Comparison of ENCODE assay signal across 8 cellular contexts in the genomic region with DNA sequence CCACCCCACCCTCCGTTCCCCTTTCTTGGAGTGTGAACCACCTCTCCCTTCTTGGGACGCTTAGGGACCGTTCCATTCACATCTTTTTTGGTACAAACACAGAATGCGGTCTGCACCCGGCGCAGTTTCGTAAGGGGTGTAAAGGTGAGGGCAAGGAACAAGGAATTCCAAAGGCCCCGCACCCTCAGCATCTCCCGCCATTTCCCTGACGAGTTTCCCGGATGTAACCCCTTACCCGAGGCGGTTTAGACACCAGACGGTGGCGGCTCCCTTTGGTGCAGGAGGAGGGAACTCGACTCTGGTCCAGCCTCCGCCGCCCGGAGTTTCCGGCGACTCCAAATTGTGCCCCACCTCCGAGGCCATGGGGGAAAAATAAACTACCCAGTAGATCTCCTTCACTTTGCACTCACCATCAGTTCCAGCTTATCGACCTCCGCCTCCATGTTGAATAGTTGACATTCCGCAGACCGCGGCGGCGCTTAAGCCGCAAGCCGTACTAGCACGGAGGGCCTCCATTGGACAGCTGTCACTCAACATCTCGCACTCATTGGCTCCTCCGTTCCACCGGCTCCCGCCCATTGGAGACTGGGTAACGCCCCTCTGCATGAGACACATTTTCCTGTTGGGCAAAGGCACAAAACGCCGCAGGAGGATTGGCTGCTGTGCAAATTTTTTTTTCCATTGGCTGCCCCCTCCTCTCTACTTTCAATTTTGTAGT. TPM values are rescaled to one million over a fixed set of nuclear protein-coding genes. Genes with fewer than 3 reads are reported as not detected.
A peak's percentile ranks its signal among the peaks of the same experiment; 100 is the strongest.
DNase-seq lines count a peak whose midpoint lies in the region; ATAC-seq and TF ChIP-seq lines count a peak whose summit lies in the region.

A gene with protein sequence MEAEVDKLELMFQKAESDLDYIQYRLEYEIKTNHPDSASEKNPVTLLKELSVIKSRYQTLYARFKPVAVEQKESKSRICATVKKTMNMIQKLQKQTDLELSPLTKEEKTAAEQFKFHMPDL (minus strand): TSS at position 466 of the 718 bp plus-strand sequence. CDS start 23 bp downstream, at position 443.

- TF ChIP-seq CTCF in GM13976 (IDR thresholded peaks at IDR 0.05; ENCODE audit: borderline replicate concordance, control extremely low read depth, extremely low read depth, insufficient read depth, missing control alignments) (no peak), astrocyte of the cerebellum (IDR thresholded peaks at IDR 0.05; ENCODE audit: low read depth, low read length, missing control alignments) (no peak)

- H3K9me3 Mint-ChIP-seq in T-helper 2 cell treated with Interferon-gamma antibody and Interleukin-4, amounts not matched to agents 5 μg/mL and 100 μg/mL, for 36 hours: no peaks in the 10 kb centered on the region

- peak; percentile 84 for ATAC-seq in HG02759 (IDR thresholded peaks at IDR 0.05; ENCODE audit: unreplicated experiment)

- peaks cover 50% of the 10 kb centered on the region for H3K4me1 Mint-ChIP-seq in T-helper 2 cell treated with Interferon-gamma antibody and Interleukin-4, amounts not matched to agents 5 μg/mL and 100 μg/mL, for 36 hours (ENCODE audit: low read depth)

- H3K27ac ChIP-seq in iPS DF 6.9 (ENCODE audit: low read length) (no peak within 1 kb of the TSS), skin epidermis (peak within 1 kb of the TSS; percentile 27 to 89 (median 82))

- WGBS in iPS DF 6.9 (ENCODE audit: insufficient coverage, insufficient read length): no CpG with 5 or more reads among the region's 39 CpGs

- no peak within 1 kb of the TSS for H3K4me3 Mint-ChIP-seq in T-helper 2 cell treated with Interferon-gamma antibody and Interleukin-4, amounts not matched to agents 5 μg/mL and 100 μg/mL, for 36 hours

- no peaks in the 10 kb centered on the region for H3K36me3 ChIP-seq in iPS DF 6.9 (ENCODE audit: control insufficient read depth, insufficient read depth, low read length)

- in situ Hi-C loops in GM13976 (cut with MboI; ENCODE audit: low sequenced_read_pairs, unreplicated experiment) (no loop called here), astrocyte of the cerebellum (cut with HindIII; ENCODE audit: low sequenced_read_pairs) (no loop called here)

- H3K4me3 ChIP-seq in astrocyte of the cerebellum (ENCODE audit: low read depth, low read length): peak within 1 kb of the TSS; percentile 68
- peak within 1 kb of the TSS; percentile 89 for H3K4me3 ChIP-seq in iPS DF 6.9 (ENCODE audit: low read length)
- H3K4me3 ChIP-seq in skin epidermis: peak within 1 kb of the TSS; percentile 45 to 94 (median 58)

- no peak within 1 kb of the TSS for H3K27ac Mint-ChIP-seq in T-helper 2 cell treated with Interferon-gamma antibody and Interleukin-4, amounts not matched to agents 5 μg/mL and 100 μg/mL, for 36 hours

- H3K36me3 Mint-ChIP-seq in T-helper 2 cell treated with Interferon-gamma antibody and Interleukin-4, amounts not matched to agents 5 μg/mL and 100 μg/mL, for 36 hours (ENCODE audit: low read depth): peaks cover 28% of the 10 kb centered on the region

- no peaks in the 10 kb centered on the region for H3K27me3 Mint-ChIP-seq in T-helper 2 cell treated with Interferon-gamma antibody and Interleukin-4, amounts not matched to agents 5 μg/mL and 100 μg/mL, for 36 hours (ENCODE audit: low read depth)

- H3K4me1 ChIP-seq in iPS DF 6.9 (ENCODE audit: control insufficient read depth, insufficient read depth, low read length): no peaks in the 10 kb centered on the region

- H3K9me3 ChIP-seq in iPS DF 6.9 (ENCODE audit: control insufficient read depth, insufficient read depth, low read length): no peaks in the 10 kb centered on the region

- no peaks in the 10 kb centered on the region for H3K27me3 ChIP-seq in iPS DF 6.9 (ENCODE audit: control insufficient read depth, insufficient read depth, low read length)

- DNase-seq in GM13976 (ENCODE audit: low spot score) (peak; percentile 89), NCI-H1417 treated with DMSO at 0.1 percent for 48 hours (lab: John Stamatoyannopoulos, UW) (peak; percentile 100), astrocyte of the cerebellum (ENCODE audit: low read depth) (no peak), iPS DF 6.9 (ENCODE audit: low read depth, low spot score) (peak; percentile 98), SK-N-DZ (ENCODE audit: low spot score) (no peak)
- DNase-seq in T-helper 2 cell treated with Interferon-gamma antibody and Interleukin-4, amounts not matched to agents 5 μg/mL and 100 μg/mL, for 36 hours (ENCODE audit: low spot score): peak; percentile 98

RNA-seq across cellular contexts. Expression of the gene that starts here (rescaled TPM):
- polyA plus RNA-seq in SK-N-DZ (2014; cell fraction: cytosol; rRNA removed): 177 and 215 TPM in 2 replicates
- 67.2 and 84.5 TPM in 2 replicates for polyA plus RNA-seq in SK-N-DZ (2014; cell fraction: nucleus; rRNA removed)

Comparison
In these comparisons a context has a peak if more than half of its experiments do, and no peak if none do; other contexts are left out.
1. DNase-seq: peak in GM13976 (single experiment), NCI-H1417 treated with DMSO at 0.1 percent for 48 hours (single experiment), T-helper 2 cell treated with Interferon-gamma antibody and Interleukin-4, amounts not matched to agents 5 μg/mL and 100 μg/mL, for 36 hours (single experiment) and iPS DF 6.9 (single experiment); none in astrocyte of the cerebellum (single experiment) and SK-N-DZ (single experiment).
2. Peak in every context shown above with its lines, with median percentiles within 50 percentile points of each other: H3K4me3 ChIP-seq.